In genomic region chrX:117053260-117053659, GRCh38 we compare ENCODE assay signal across 24 cellular contexts.
A peak's percentile ranks its signal among the peaks of the same experiment; 100 is the strongest.
DNase-seq lines count a peak whose midpoint lies in the region; ATAC-seq, FAIRE-seq and TF ChIP-seq lines count a peak whose summit lies in the region.
"Had no signal": no experiment of that assay in that cellular context is flagged by ENCODE, and none has a peak within 500 bp of the region (broad histone marks: within the 10 kb centered on the region; RNA-seq: fewer than 3 reads in every experiment).

No MANE protein-coding gene starts in this region.

- BruUV-seq in IMR-90 (replicated peaks; lab: Mats Ljungman, UMichigan) (no TSS peak), K562 (replicated peaks; lab: Mats Ljungman, UMichigan) (no TSS peak)

- H2BK15ac ChIP-seq in IMR-90 (ENCODE audit: low read depth, low read length) = no peak overlapping the region

- H4K8ac ChIP-seq in IMR-90 (ENCODE audit: low read depth in 2 of 2, low read length in 2 of 2) = no peak overlapping the region

- H4K5ac ChIP-seq in IMR-90 (ENCODE audit: low read depth, low read length) = no peak overlapping the region

- no peak overlapping the region for H2AK9ac ChIP-seq in IMR-90 (replicated peaks; ENCODE audit: low read depth, low read length, poor library complexity)

- intact Hi-C loops in IMR-90 (cut with micrococcal nuclease) (no loop called here), K562 (cut with micrococcal nuclease) (no loop called here), Right ventricle myocardium inferior (cut with DNase I) (no loop called here)

- no peaks in the 10 kb centered on the region for H4K20me1 ChIP-seq in IMR-90 (ENCODE audit: insufficient read depth, low read length)
- no peaks in the 10 kb centered on the region for H4K20me1 ChIP-seq in K562 (replicated peaks; ENCODE audit: control insufficient read depth, insufficient read depth, low read length)
- H4K20me1 ChIP-seq: BLaER1 had no signal

- H3K9me1 ChIP-seq in IMR-90 (ENCODE audit: insufficient read depth, low read length) (no peaks in the 10 kb centered on the region), K562 (ENCODE audit: control insufficient read depth, insufficient read depth, low read length) (no peaks in the 10 kb centered on the region)

- no peak overlapping the region for H2BK5ac ChIP-seq in IMR-90 (ENCODE audit: low read depth, low read length, poor library complexity, severe bottlenecking)

- H3K79me1 ChIP-seq in IMR-90 (ENCODE audit: low read depth in 1 of 2, low read length in 2 of 2) = no peaks in the 10 kb centered on the region

- H2BK20ac ChIP-seq in IMR-90 (ENCODE audit: low read depth, low read length) = no peak overlapping the region

- in situ Hi-C loops in IMR-90 (cut with MboI; ENCODE audit: low sequenced_read_pairs) (no loop called here), K562 (cut with MboI) (no loop called here)

- no peak overlapping the region for H3K4ac ChIP-seq in IMR-90 (ENCODE audit: low read depth, low read length)

- H3K27ac ChIP-seq in A549 (no peak overlapping the region), IMR-90 (ENCODE audit: insufficient read depth, low read length) (no peak overlapping the region), K562 (ENCODE audit: extremely low read depth, low read depth, low read length) (no peak overlapping the region)
- H3K27ac ChIP-seq: BLaER1 had no signal

- 11% methylated on average over 1 of the region's 1 CpG for WGBS in A549 (ENCODE audit: missing lambda C conversion rate)
- no CpG with 5 or more reads among the region's 1 CpG for WGBS in IMR-90 (ENCODE audit: extremely low coverage in 2 of 2, insufficient read length in 1 of 2), 2 experiments
- 0% methylated on average over 1 of the region's 1 CpG for whole genome bisulfite sequencing in K562 (ENCODE audit: insufficient coverage, low coverage, missing lambda C conversion rate)

- no peak overlapping the region for H4K91ac ChIP-seq in IMR-90 (ENCODE audit: insufficient read depth, low read depth, low read length)

- H3K56ac ChIP-seq in IMR-90 (ENCODE audit: extremely low read depth, insufficient read depth, low read length) = no peak overlapping the region

- H2AK5ac ChIP-seq in IMR-90 (ENCODE audit: low read depth, low read length) = no peak overlapping the region

- no peaks in the 10 kb centered on the region for H3K79me2 ChIP-seq in K562 (ENCODE audit: control insufficient read depth, insufficient read depth, low read length)

- CTCF ChIA-PET in A549 (lab: Yijun Ruan, JAX) (no interaction called here), IMR-90 (lab: Yijun Ruan, JAX) (no interaction called here), K562 (lab: Yijun Ruan, JAX; ENCODE audit: low intra/inter-chr PET ratio) (no interaction called here)

- TF ChIP-seq CTCF in A549 (IDR thresholded peaks at IDR 0.05) (no peak), IMR-90 (conservative IDR thresholded peaks at IDR 0.05; ENCODE audit: low read depth, low read length) (no peak), K562 (IDR thresholded peaks at IDR 0.05 in 2 of 3, conservative IDR thresholded peaks at IDR 0.05 in 1 of 3; ENCODE audit: insufficient read depth in 2 of 3, low read depth in 1 of 3, low read length in 3 of 3) (no peak)

- H3K4me3 ChIP-seq in A549 (no peak overlapping the region), IMR-90 (ENCODE audit: insufficient read depth, low read depth, low read length) (no peak overlapping the region), K562 (no peak overlapping the region)
- H3K4me3 ChIP-seq: BLaER1, GM12878 had no signal

- H2AFZ ChIP-seq in IMR-90 (replicated peaks; ENCODE audit: low read length, poor library complexity) (no peak overlapping the region), K562 (ENCODE audit: low read depth, low read length) (no peak overlapping the region)

- DNase-seq in A549 (ENCODE audit: low read depth in 1 of 2, low spot score in 1 of 2) = no peak
- DNase-seq in IMR-90 = no peak
- DNase-seq in K562 (ENCODE audit: extremely low read depth in 1 of 4, low spot score in 3 of 4) = no peak
- DNase-seq in AG08396 (ENCODE audit: low spot score) = no peak
- DNase-seq in Right ventricle myocardium inferior (ENCODE audit: missing footprints) = no peak
- DNase-seq: 8988T; BE2C; C1 segment of cervical spinal cord; CD4-positive, alpha-beta memory T cell; CD4-positive, CD25-positive, alpha-beta regulatory T cell; CD8-positive, alpha-beta memory T cell; COR-L47; DMS 273 treated with DMSO at 0.1 percent for 48 hours; DMS153; DMS53; DMS79; DND-41; EL; GDM1 had no signal

- H3K4me1 ChIP-seq in A549 (no peaks in the 10 kb centered on the region), IMR-90 (ENCODE audit: control insufficient read depth, insufficient read depth, low read length) (no peaks in the 10 kb centered on the region), K562 (replicated peaks in 1 of 2; ENCODE audit: control insufficient read depth in 2 of 2, insufficient read depth in 2 of 2, low read length in 2 of 2) (no peaks in the 10 kb centered on the region)
- H3K4me1 ChIP-seq: BE2C, BLaER1 had no signal

- H3K36me3 ChIP-seq in IMR-90 (ENCODE audit: control insufficient read depth, insufficient read depth, low read length) = no peaks in the 10 kb centered on the region
- no peaks in the 10 kb centered on the region for H3K36me3 ChIP-seq in K562 (ENCODE audit: control insufficient read depth, insufficient read depth, low read length)
- H3K36me3 ChIP-seq: BE2C, BLaER1 had no signal

- TF ChIP-seq POLR2A in A549 (IDR thresholded peaks at IDR 0.05; ENCODE audit: low read length) = no peak
- no peak for TF ChIP-seq POLR2A in IMR-90 (IDR thresholded peaks at IDR 0.05; ENCODE audit: low read depth, low read length)
- TF ChIP-seq POLR2A in K562 (conservative IDR thresholded peaks at IDR 0.05) = no peak

- ATAC-seq in A549 (no peak), IMR-90 (ENCODE audit: low read depth) (no peak), K562 (no peak), Right ventricle myocardium inferior (no peak)
- ATAC-seq: GM12878 had no signal

- no peaks in the 10 kb centered on the region for H3K9me3 ChIP-seq in A549
- no peaks in the 10 kb centered on the region for H3K9me3 ChIP-seq in IMR-90 (ENCODE audit: control insufficient read depth, insufficient read depth, low read length)
- H3K9me3 ChIP-seq in K562 (replicated peaks; ENCODE audit: control insufficient read depth, insufficient read depth, low read depth, low read length) = no peaks in the 10 kb centered on the region
- H3K9me3 ChIP-seq: BE2C had no signal

- TF ChIP-seq EP300 in A549 (IDR thresholded peaks at IDR 0.05) = no peak
- no peak for TF ChIP-seq EP300 in K562 (IDR thresholded peaks at IDR 0.05; ENCODE audit: low read length)

- H3K9ac ChIP-seq in IMR-90 (ENCODE audit: low read depth, low read length) (no peak overlapping the region), K562 (ENCODE audit: insufficient read depth in 1 of 2, low read depth in 2 of 2, low read length in 2 of 2) (no peak overlapping the region)
- H3K9ac ChIP-seq: BLaER1 had no signal

- no peak overlapping the region for H2BK120ac ChIP-seq in IMR-90 (ENCODE audit: low read depth, low read length)

- TF ChIP-seq RAD21 in A549 (conservative IDR thresholded peaks at IDR 0.05 in 1 of 2, IDR thresholded peaks at IDR 0.05 in 1 of 2) (no peak), IMR-90 (IDR thresholded peaks at IDR 0.05; ENCODE audit: low read length) (no peak), K562 (CRISPR knock-in tag; conservative IDR thresholded peaks at IDR 0.05 in 1 of 2, IDR thresholded peaks at IDR 0.05 in 1 of 2) (no peak)

- no peak overlapping the region for H3K18ac ChIP-seq in IMR-90 (ENCODE audit: low read depth, low read length)

- POLR2A ChIA-PET in A549 (lab: Yijun Ruan, JAX) = no interaction called here
- POLR2A ChIA-PET in IMR-90 (lab: Charles Lee; ENCODE audit: unreplicated experiment) = no interaction called here
- POLR2A ChIA-PET in K562 (lab: Yijun Ruan, JAX) = no interaction called here

- H3K4me2 ChIP-seq in A549 = no peak overlapping the region
- no peak overlapping the region for H3K4me2 ChIP-seq in IMR-90 (ENCODE audit: low read depth, low read length)
- no peak overlapping the region for H3K4me2 ChIP-seq in K562 (ENCODE audit: insufficient read depth, low read length)
- H3K4me2 ChIP-seq: BLaER1 had no signal

- FAIRE-seq in A549 (lab: Jason Lieb, UNC) (no peak), K562 (lab: Jason Lieb, UNC) (no peak)
- FAIRE-seq: A204.1, GM12878, GM12892, GM18507 had no signal

- dilution Hi-C loops in IMR-90 (cut with HindIII; ENCODE audit: low sequenced_read_pairs, unreplicated experiment) = no loop called here

- no peak overlapping the region for H3K23ac ChIP-seq in IMR-90 (ENCODE audit: low read depth, low read length)

- H3K14ac ChIP-seq in IMR-90 (replicated peaks; ENCODE audit: low read depth, low read length) = no peak overlapping the region

- no peaks in the 10 kb centered on the region for H3K27me3 ChIP-seq in IMR-90 (ENCODE audit: control insufficient read depth, insufficient read depth, low read length)
- H3K27me3 ChIP-seq in K562 (ENCODE audit: control insufficient read depth in 2 of 2, insufficient read depth in 2 of 2, low read length in 2 of 2) = no peaks in the 10 kb centered on the region
- H3K27me3 ChIP-seq: BE2C, BLaER1 had no signal

TF ChIP-seq in IMR-90, 13 proteins besides CTCF, POLR2A, EP300 and RAD21:
- TF ChIP-seq USF2 (IDR thresholded peaks at IDR 0.05; ENCODE audit: low read depth, low read length) (no peak), MAFK (IDR thresholded peaks at IDR 0.05; ENCODE audit: low read depth, low read length) (peak; percentile 56)

TF ChIP-seq in K562, 482 proteins besides CTCF, POLR2A, EP300 and RAD21:
- no peak for TF ChIP-seq ZBTB8A (IDR thresholded peaks at IDR 0.05; ENCODE audit: partially characterized antibody)
- TF ChIP-seq ZNF316 (IDR thresholded peaks at IDR 0.05) = peak; percentile 14; the same call in 1 of the 2 replicates

Comparison
In these comparisons a context has a peak if more than half of its experiments do, and no peak if none do; other contexts are left out.
1. Of the 35 proteins assayed by ChIP-seq in both K562 and A549: peak only in K562: none; only in A549: MAFK; in both: none; in neither: 34.